ENCODE assay signal across 15 cellular contexts in genomic region chr1:28163496-28164120, GRCh38. TPM values are rescaled to one million over a fixed set of nuclear protein-coding genes. Genes with fewer than 3 reads are reported as not detected.
DNase-seq lines count a peak whose midpoint lies in the region; ATAC-seq and TF ChIP-seq lines count a peak whose summit lies in the region.
"Had no signal": no experiment of that assay in that cellular context is flagged by ENCODE, and none has a peak within 500 bp of the region (broad histone marks: within the 10 kb centered on the region; RNA-seq: fewer than 3 reads in every experiment).

No MANE protein-coding gene starts in this region.

- peak overlapping the region; percentile 84 for H3K27ac ChIP-seq in angular gyrus (ENCODE audit: low read depth, low read length)
- no peak overlapping the region for H3K27ac ChIP-seq in CD4-positive, alpha-beta T cell (ENCODE audit: low read depth, low read length)
- H3K27ac ChIP-seq: foreskin keratinocyte had no signal

- no peak for ATAC-seq in HG02981 (IDR thresholded peaks at IDR 0.05; ENCODE audit: unreplicated experiment)
- no peak for ATAC-seq in CD4-positive, alpha-beta T cell (ENCODE audit: poor library complexity)
- ATAC-seq: foreskin keratinocyte had no signal

- DNase-seq in CD14-positive monocyte (ENCODE audit: low spot score) (no peak), globus pallidus (ENCODE audit: low spot score) (peak; percentile 89), occipital lobe (lab: John Stamatoyannopoulos, UW) (peak; percentile 54), cerebellum (ENCODE audit: low spot score) (no peak)
- no peak for DNase-seq in activated T-cell treated with anti-CD3 and anti-CD28 coated beads, Interleukin-2, amount 50 U/mL, for 48 hours
- DNase-seq in CD4-positive, alpha-beta T cell = no peak
- DNase-seq: activated naive CD4-positive, alpha-beta T cell treated with anti-CD3 and anti-CD28 coated beads, Interleukin-2, amount 50 U/mL, for 16 hours; cortex of kidney; DMS153; foreskin keratinocyte; NCI-H1436; SIG-M5; stimulated activated CD4-positive, alpha-beta T cell treated with anti-CD3 and anti-CD28 coated beads, Interleukin-15, amount 100 ng/mL, for 24 hours had no signal

- H3K9me3 ChIP-seq in CD4-positive, alpha-beta T cell (ENCODE audit: control insufficient read depth, low read length) = no peaks in the 10 kb centered on the region

- H3K27me3 ChIP-seq in CD4-positive, alpha-beta T cell (ENCODE audit: control insufficient read depth, insufficient read depth, low read length) = no peaks in the 10 kb centered on the region
- H3K27me3 ChIP-seq: foreskin keratinocyte had no signal

- H3K27ac Mint-ChIP-seq in CD14-positive monocyte = peak overlapping the region in 6 of 7 donors; percentile 11 to 84 (median 60)
- H3K27ac Mint-ChIP-seq in CD4-positive, alpha-beta T cell = no peak overlapping the region

- POLR2A ChIA-PET in CD4-positive, alpha-beta T cell (lab: Charles Lee) = no interaction called here

- CTCF ChIA-PET in CD4-positive, alpha-beta T cell (lab: Charles Lee) = no interaction called here

- H3K9me3 Mint-ChIP-seq in CD14-positive monocyte = peaks cover 0 to 3% (median 0%) of the 10 kb centered on the region in 7 donors
- no peaks in the 10 kb centered on the region for H3K9me3 Mint-ChIP-seq in CD4-positive, alpha-beta T cell

- peaks cover 57 to 87% of the 10 kb centered on the region in 2 donors for H3K36me3 Mint-ChIP-seq in CD14-positive monocyte
- no peaks in the 10 kb centered on the region for H3K36me3 Mint-ChIP-seq in CD4-positive, alpha-beta T cell (ENCODE audit: low read depth)

- H3K4me3 Mint-ChIP-seq in CD14-positive monocyte = no peak overlapping the region
- no peak overlapping the region for H3K4me3 Mint-ChIP-seq in CD4-positive, alpha-beta T cell

- TF ChIP-seq CTCF in CD14-positive monocyte (IDR thresholded peaks at IDR 0.05) = no peak
- no peak for TF ChIP-seq CTCF in CD4-positive, alpha-beta T cell (IDR thresholded peaks at IDR 0.05)

- H3K27me3 Mint-ChIP-seq in CD14-positive monocyte (ENCODE audit: low read depth in 3 of 3) = peaks cover 0 to 1% (median 0%) of the 10 kb centered on the region in 3 donors
- H3K27me3 Mint-ChIP-seq in CD4-positive, alpha-beta T cell = peaks cover 15% of the 10 kb centered on the region

- peaks cover 76% of the 10 kb centered on the region for H3K4me1 Mint-ChIP-seq in CD14-positive monocyte
- peaks cover 9% of the 10 kb centered on the region for H3K4me1 Mint-ChIP-seq in CD4-positive, alpha-beta T cell (ENCODE audit: low read depth)

- intact Hi-C loops in CD14-positive monocyte (cut with micrococcal nuclease) = no loop called here
- intact Hi-C loops in CD4-positive, alpha-beta T cell (cut with DNase I, micrococcal nuclease) = no loop called here

RNA-seq across cellular contexts. Expression of gene PTAFR, which starts 12.9 kb away (rescaled TPM):
- polyA plus RNA-seq in CD14-positive monocyte = 100 to 1,000 TPM; 331 to 347 TPM
- total RNA-seq in occipital lobe (4.7 TPM), cerebellum (2.6 TPM)
- under 1 TPM; 0.47 to 0.53 TPM for total RNA-seq in CD4-positive, alpha-beta T cell

Comparison
In these comparisons a context has a peak if more than half of its experiments do, and no peak if none do; other contexts are left out.
1. DNase-seq: peak in globus pallidus (single experiment) and occipital lobe (single experiment); none in CD14-positive monocyte (single experiment), cerebellum (single experiment), activated T-cell treated with anti-CD3 and anti-CD28 coated beads, Interleukin-2, amount 50 U/mL, for 48 hours (0 of 2) and CD4-positive, alpha-beta T cell (0 of 10).